19 cellular contexts compared by ENCODE assay signal in the genomic region with DNA sequence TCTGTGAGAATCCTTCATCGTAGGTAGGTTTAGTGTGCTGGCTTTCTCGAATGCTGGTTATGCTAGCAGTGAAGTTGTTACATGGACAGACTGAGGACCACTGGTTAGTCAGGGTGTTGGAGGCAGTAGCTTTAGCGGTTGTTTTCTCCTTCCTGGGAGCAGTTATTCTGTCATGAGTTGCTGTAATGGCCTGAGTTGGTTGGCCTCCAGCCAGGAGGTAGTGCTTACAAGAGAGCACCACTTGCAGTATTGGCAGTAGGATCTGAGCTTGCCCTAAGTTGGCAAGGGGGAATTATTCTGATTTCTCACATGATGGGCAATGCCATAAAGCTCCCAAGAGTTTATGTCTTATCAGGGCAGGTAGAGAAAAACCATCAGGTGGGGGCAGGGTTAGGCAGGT. TPM values are rescaled to one million over a fixed set of nuclear protein-coding genes. Genes with fewer than 3 reads are reported as not detected.
DNase-seq lines count a peak whose midpoint lies in the region; ATAC-seq and TF ChIP-seq lines count a peak whose summit lies in the region.
"Had no signal": no experiment of that assay in that cellular context is flagged by ENCODE, and none has a peak within 500 bp of the region (broad histone marks: within the 10 kb centered on the region; RNA-seq: fewer than 3 reads in every experiment).

No MANE protein-coding gene starts in this region.

- TF ChIP-seq CTCF in choroid plexus epithelial cell (conservative IDR thresholded peaks at IDR 0.05; ENCODE audit: low read depth, low read length) = no peak

- H3K36me3 Mint-ChIP-seq in activated naive CD4-positive, alpha-beta T cell treated with anti-CD3 and anti-CD28 coated beads, Interleukin-2, amount 10 ng/mL, durations not matched to agents 7 days and 5 days = peaks cover 24% of the 10 kb centered on the region
- peaks cover 7 to 20% of the 10 kb centered on the region in 2 donors for H3K36me3 Mint-ChIP-seq in activated T-cell treated with anti-CD3 and anti-CD28 coated beads, Interleukin-2, amount 50 U/mL, for 72 hours (ENCODE audit: insufficient read depth in 2 of 2)

- 0 out of 2 replicates have a peak, but pooled peaks cover 12% of the 10 kb centered on the region for H4K20me1 ChIP-seq in BLaER1

- H3K27me3 ChIP-seq in BLaER1 = no peaks in the 10 kb centered on the region
- H3K27me3 ChIP-seq: sigmoid colon had no signal

- DNase-seq in M059J (ENCODE audit: low read depth) (peak; percentile 17), choroid plexus epithelial cell (ENCODE audit: low read depth) (peak; percentile 49), iris pigment epithelial cell (ENCODE audit: low read depth) (peak; percentile 39), SK-N-DZ (ENCODE audit: low spot score) (no peak)
- no peak for DNase-seq in activated naive CD4-positive, alpha-beta T cell treated with anti-CD3 and anti-CD28 coated beads, Interleukin-2, amount 10 ng/mL, durations not matched to agents 7 days and 5 days
- no peak for DNase-seq in activated T-cell treated with anti-CD3 and anti-CD28 coated beads, Interleukin-2, amount 50 U/mL, for 72 hours
- DNase-seq: activated CD4-positive, alpha-beta T cell treated with anti-CD3 and anti-CD28 coated beads, Interleukin-2, amount 50 U/mL, for 1 hour; activated CD8-positive, alpha-beta memory T cell treated with anti-CD3 and anti-CD28 coated beads, Interleukin-2, amount 50 U/mL, for 4 hours; activated effector memory CD4-positive, alpha-beta T cell treated with Interleukin-2 at 50 U/mL for 16 hours; effector memory CD8-positive, alpha-beta T cell; naive thymus-derived CD4-positive, alpha-beta T cell; NCI-H1694 treated with DMSO at 0.1 percent for 48 hours; NCI-H510A treated with DMSO at 0.1 percent for 48 hours; SIG-M5; sigmoid colon; stimulated activated naive B cell treated with anti-CD40 and anti-IgM and Interleukin-4, amounts not matched to agents 10 μg/mL and 1 μg/mL and 100 μg/mL, for 72 hours had no signal

- no peak overlapping the region for H3K4me3 ChIP-seq in BLaER1
- H3K4me3 ChIP-seq in choroid plexus epithelial cell (ENCODE audit: low read depth, low read length) = no peak overlapping the region
- H3K4me3 ChIP-seq: sigmoid colon, thoracic aorta had no signal

- no peaks in the 10 kb centered on the region for H3K27me3 Mint-ChIP-seq in activated naive CD4-positive, alpha-beta T cell treated with anti-CD3 and anti-CD28 coated beads, Interleukin-2, amount 10 ng/mL, durations not matched to agents 7 days and 5 days
- H3K27me3 Mint-ChIP-seq in activated T-cell treated with anti-CD3 and anti-CD28 coated beads, Interleukin-2, amount 50 U/mL, for 72 hours (ENCODE audit: low read depth) = no peaks in the 10 kb centered on the region
- H3K27me3 Mint-ChIP-seq: effector memory CD8-positive, alpha-beta T cell; memory B cell; naive thymus-derived CD4-positive, alpha-beta T cell; stimulated activated naive B cell treated with anti-CD40 and anti-IgM and Interleukin-4, amounts not matched to agents 10 μg/mL and 1 μg/mL and 100 μg/mL, for 72 hours had no signal

- H3K27ac Mint-ChIP-seq in activated naive CD4-positive, alpha-beta T cell treated with anti-CD3 and anti-CD28 coated beads, Interleukin-2, amount 10 ng/mL, durations not matched to agents 7 days and 5 days = no peak overlapping the region
- no peak overlapping the region for H3K27ac Mint-ChIP-seq in activated T-cell treated with anti-CD3 and anti-CD28 coated beads, Interleukin-2, amount 50 U/mL, for 72 hours
- H3K27ac Mint-ChIP-seq: effector memory CD8-positive, alpha-beta T cell; memory B cell; stimulated activated naive B cell treated with anti-CD40 and anti-IgM and Interleukin-4, amounts not matched to agents 10 μg/mL and 1 μg/mL and 100 μg/mL, for 72 hours had no signal

- H3K36me3 ChIP-seq in BLaER1 = peaks cover 80% of the 10 kb centered on the region

- H3K4me1 Mint-ChIP-seq in activated naive CD4-positive, alpha-beta T cell treated with anti-CD3 and anti-CD28 coated beads, Interleukin-2, amount 10 ng/mL, durations not matched to agents 7 days and 5 days = peaks cover 9% of the 10 kb centered on the region
- H3K4me1 Mint-ChIP-seq in activated T-cell treated with anti-CD3 and anti-CD28 coated beads, Interleukin-2, amount 50 U/mL, for 72 hours (ENCODE audit: low read depth) = peaks cover 11% of the 10 kb centered on the region
- H3K4me1 Mint-ChIP-seq: memory B cell; stimulated activated naive B cell treated with anti-CD40 and anti-IgM and Interleukin-4, amounts not matched to agents 10 μg/mL and 1 μg/mL and 100 μg/mL, for 72 hours had no signal

- CTCF ChIA-PET in activated naive CD4-positive, alpha-beta T cell treated with anti-CD3 and anti-CD28 coated beads, Interleukin-2, amount 10 ng/mL, durations not matched to agents 7 days and 5 days (lab: Charles Lee) = no interaction called here

- no peak overlapping the region for H3K27ac ChIP-seq in BLaER1
- H3K27ac ChIP-seq: sigmoid colon, thoracic aorta had no signal

- H3K4me2 ChIP-seq in BLaER1 = peak overlapping the region; percentile 37

- no peaks in the 10 kb centered on the region for H3K9me3 Mint-ChIP-seq in activated naive CD4-positive, alpha-beta T cell treated with anti-CD3 and anti-CD28 coated beads, Interleukin-2, amount 10 ng/mL, durations not matched to agents 7 days and 5 days
- H3K9me3 Mint-ChIP-seq in activated T-cell treated with anti-CD3 and anti-CD28 coated beads, Interleukin-2, amount 50 U/mL, for 72 hours = peaks cover 0 to 2% of the 10 kb centered on the region in 2 donors
- H3K9me3 Mint-ChIP-seq: effector memory CD8-positive, alpha-beta T cell; memory B cell had no signal

- no peak overlapping the region for H3K9ac ChIP-seq in BLaER1

- ATAC-seq in activated T-cell treated with anti-CD3 and anti-CD28 coated beads, Interleukin-2, amount 50 U/mL, for 72 hours (replicated peaks in 1 of 2) = no peak
- ATAC-seq: effector memory CD8-positive, alpha-beta T cell; naive thymus-derived CD4-positive, alpha-beta T cell; stimulated activated naive B cell treated with anti-CD40 and anti-IgM and Interleukin-4, amounts not matched to agents 10 μg/mL and 1 μg/mL and 100 μg/mL, for 72 hours had no signal

- H3K4me3 Mint-ChIP-seq in activated naive CD4-positive, alpha-beta T cell treated with anti-CD3 and anti-CD28 coated beads, Interleukin-2, amount 10 ng/mL, durations not matched to agents 7 days and 5 days = no peak overlapping the region
- H3K4me3 Mint-ChIP-seq in activated T-cell treated with anti-CD3 and anti-CD28 coated beads, Interleukin-2, amount 50 U/mL, for 72 hours = no peak overlapping the region
- H3K4me3 Mint-ChIP-seq: effector memory CD8-positive, alpha-beta T cell; memory B cell; naive thymus-derived CD4-positive, alpha-beta T cell; stimulated activated naive B cell treated with anti-CD40 and anti-IgM and Interleukin-4, amounts not matched to agents 10 μg/mL and 1 μg/mL and 100 μg/mL, for 72 hours had no signal

- H3K4me1 ChIP-seq in BLaER1 = peaks cover 28% of the 10 kb centered on the region
- H3K4me1 ChIP-seq: sigmoid colon had no signal

- H3K9me3 ChIP-seq in BLaER1 = peaks cover 18% of the 10 kb centered on the region
- H3K9me3 ChIP-seq: sigmoid colon, thoracic aorta had no signal

RNA-seq across cellular contexts. Expression of a gene that starts 58.0 kb away (rescaled TPM):
- 7.4 and 9.3 TPM in 2 replicates for total RNA-seq in M059J (2014; rRNA removed; shearing (Covaris generic))
- polyA plus RNA-seq in SK-N-DZ (2014; cell fraction: cytosol; rRNA removed) = 3.1 and 3.4 TPM in 2 replicates
- 2.6 and 2.7 TPM in 2 replicates for polyA plus RNA-seq in SK-N-DZ (2014; cell fraction: nucleus; rRNA removed)
- total RNA-seq in activated T-cell treated with anti-CD3 and anti-CD28 coated beads, Interleukin-2, amount 50 U/mL, for 72 hours = 1 to 10 TPM; 7.1 to 8.3 TPM

RNA-seq across cellular contexts. Expression of a gene that starts 59.3 kb away (rescaled TPM):
- total RNA-seq in M059J (2014; rRNA removed; shearing (Covaris generic)) = 82.2 and 120 TPM in 2 replicates
- 51.7 and 55.2 TPM in 2 replicates for polyA plus RNA-seq in SK-N-DZ (2014; cell fraction: cytosol; rRNA removed)
- polyA plus RNA-seq in SK-N-DZ (2014; cell fraction: nucleus; rRNA removed) = 42.4 and 60.5 TPM in 2 replicates
- 10 to 100 TPM; 34.5 to 37.7 TPM for total RNA-seq in activated T-cell treated with anti-CD3 and anti-CD28 coated beads, Interleukin-2, amount 50 U/mL, for 72 hours

Comparison
In these comparisons a context has a peak if more than half of its experiments do, and no peak if none do; other contexts are left out.
1. DNase-seq: peak in M059J (single experiment), choroid plexus epithelial cell (single experiment) and iris pigment epithelial cell (single experiment); none in activated naive CD4-positive, alpha-beta T cell treated with anti-CD3 and anti-CD28 coated beads, Interleukin-2, amount 10 ng/mL, durations not matched to agents 7 days and 5 days (single experiment), SK-N-DZ (single experiment) and activated T-cell treated with anti-CD3 and anti-CD28 coated beads, Interleukin-2, amount 50 U/mL, for 72 hours (0 of 2).